Comparison of ENCODE assay signal across 18 cellular contexts in the genomic region with DNA sequence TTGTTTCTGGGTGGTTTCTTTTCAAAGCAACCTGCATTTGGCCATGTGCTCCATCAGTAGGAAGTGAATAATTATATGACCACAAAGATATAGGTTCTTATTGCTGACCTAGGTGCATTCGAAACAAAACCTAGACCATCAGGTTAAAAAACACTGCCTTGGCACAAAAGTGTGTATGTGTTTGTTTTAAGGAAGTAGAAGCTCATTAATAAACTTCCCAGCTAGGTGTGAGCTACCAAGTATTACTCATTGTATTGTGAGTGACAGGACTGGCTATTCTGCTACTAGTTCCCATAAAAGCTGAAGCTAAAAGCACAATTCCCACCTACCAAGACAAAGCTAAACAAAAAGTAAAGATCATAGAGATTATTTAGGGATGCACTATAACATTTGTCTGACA.
DNase-seq lines count a peak whose midpoint lies in the region; ATAC-seq and TF ChIP-seq lines count a peak whose summit lies in the region.
"Had no signal": no experiment of that assay in that cellular context is flagged by ENCODE, and none has a peak within 500 bp of the region (broad histone marks: within the 10 kb centered on the region; RNA-seq: fewer than 3 reads in every experiment).

No MANE protein-coding gene starts in this region.

- no peaks in the 10 kb centered on the region for H3K9me3 Mint-ChIP-seq in CD4-positive, alpha-beta T cell

- H3K4me1 Mint-ChIP-seq in CD4-positive, alpha-beta T cell (ENCODE audit: low read depth) = peaks cover 11% of the 10 kb centered on the region

- peaks cover 14% of the 10 kb centered on the region for H3K4me1 ChIP-seq in PC-9 (replicated peaks; ENCODE audit: insufficient read depth)
- H3K4me1 ChIP-seq in smooth muscle cell (ENCODE audit: low read depth) = peaks cover 7% of the 10 kb centered on the region

- H2AFZ ChIP-seq in PC-9 (peak overlapping the region; percentile 10; the same call in 1 of the 2 replicates), smooth muscle cell (ENCODE audit: low read depth) (no peak overlapping the region)
- H2AFZ ChIP-seq: GM23248 had no signal

- H3K27me3 ChIP-seq in PC-9 (ENCODE audit: insufficient read depth, low read depth) (no peaks in the 10 kb centered on the region), smooth muscle cell (ENCODE audit: low read depth) (no peaks in the 10 kb centered on the region)
- no peaks in the 10 kb centered on the region for H3K27me3 ChIP-seq in CD4-positive, alpha-beta T cell (ENCODE audit: control insufficient read depth, insufficient read depth, low read length)

- DNase-seq in PC-9 = peak in 1 of 2 experiments; percentile 61
- DNase-seq in epithelial cell of prostate (ENCODE audit: low read depth, low spot score) = no peak
- DNase-seq in smooth muscle cell (lab: John Stamatoyannopoulos, UW; ENCODE audit: unreplicated experiment) = no peak
- DNase-seq in NOMO-1 (lab: John Stamatoyannopoulos, UW; ENCODE audit: unreplicated experiment in 2 of 2) = no peak
- DNase-seq in CD4-positive, alpha-beta T cell = no peak
- DNase-seq in NCI-H82 treated with DMSO at 0.1 percent for 48 hours (lab: John Stamatoyannopoulos, UW; ENCODE audit: unreplicated experiment) = no peak
- DNase-seq: COR-L47, DMS153, GM23248, KBM-7, NCI-H1048, NCI-H1694, NCI-H2227 treated with DMSO at 0.1 percent for 48 hours, NCI-H524 had no signal

- intact Hi-C loops in PC-9 (cut with micrococcal nuclease; ENCODE audit: unreplicated experiment) = no loop called here
- intact Hi-C loops in CD4-positive, alpha-beta T cell (cut with DNase I, micrococcal nuclease) = no loop called here

- H3K4me3 Mint-ChIP-seq in CD4-positive, alpha-beta T cell = no peak overlapping the region

- peak overlapping the region; percentile 26 for H3K27ac ChIP-seq in PC-9
- peak overlapping the region; percentile 80 for H3K27ac ChIP-seq in epithelial cell of prostate
- peak overlapping the region; percentile 21 for H3K27ac ChIP-seq in smooth muscle cell (ENCODE audit: low read depth)
- no peak overlapping the region for H3K27ac ChIP-seq in CD4-positive, alpha-beta T cell (ENCODE audit: low read depth, low read length)
- H3K27ac ChIP-seq: C4-2B, GM23248 had no signal

- no peak overlapping the region for H3K27ac Mint-ChIP-seq in CD4-positive, alpha-beta T cell

- H3K9me3 ChIP-seq in PC-9 (ENCODE audit: insufficient read depth, low read depth) (0 out of 2 replicates have a peak, but pooled peaks cover 8% of the 10 kb centered on the region), smooth muscle cell (replicated peaks; ENCODE audit: low read depth) (no peaks in the 10 kb centered on the region)
- H3K9me3 ChIP-seq in CD4-positive, alpha-beta T cell (ENCODE audit: control insufficient read depth, low read length) = no peaks in the 10 kb centered on the region

- no peaks in the 10 kb centered on the region for H3K9me2 ChIP-seq in PC-9 (ENCODE audit: insufficient read depth)

- peak overlapping the region; percentile 6; the same call in 1 of the 2 replicates for H3K4me2 ChIP-seq in PC-9
- H3K4me2 ChIP-seq in smooth muscle cell = no peak overlapping the region

- POLR2A ChIA-PET in PC-9 (lab: Charles Lee; ENCODE audit: unreplicated experiment) = interaction anchor here (1.1 kb wide), 1 partner anchor 495 kb away, joined by 3 read pairs; no protein-coding TSS in a partner anchor
- POLR2A ChIA-PET in CD4-positive, alpha-beta T cell (lab: Charles Lee) = interaction anchor here (0.5 kb wide), 1 partner anchor 370 kb away, joined by 3 read pairs; no protein-coding TSS in a partner anchor

- H3K36me3 ChIP-seq in PC-9 (ENCODE audit: low read depth) = no peaks in the 10 kb centered on the region
- H3K36me3 ChIP-seq in smooth muscle cell (ENCODE audit: low read depth) = no peaks in the 10 kb centered on the region

- no peaks in the 10 kb centered on the region for H3K36me3 Mint-ChIP-seq in CD4-positive, alpha-beta T cell (ENCODE audit: low read depth)

- peak; percentile 69 for ATAC-seq in GM18868 (IDR thresholded peaks at IDR 0.05; ENCODE audit: unreplicated experiment)
- no peak for ATAC-seq in CD4-positive, alpha-beta T cell (ENCODE audit: poor library complexity)
- ATAC-seq: HCT116, Right ventricle myocardium inferior had no signal

- no peak overlapping the region for H3K9ac ChIP-seq in smooth muscle cell (ENCODE audit: low read depth)
- H3K9ac ChIP-seq: GM23248 had no signal

- no peak overlapping the region for H3K4me3 ChIP-seq in PC-9
- H3K4me3 ChIP-seq in smooth muscle cell = no peak overlapping the region
- H3K4me3 ChIP-seq: GM23248 had no signal

- CTCF ChIA-PET in PC-9 (lab: Charles Lee) = interaction anchor here (1.3 kb wide), 1 partner anchor 149 kb away, joined by 6 read pairs; no protein-coding TSS in a partner anchor
- CTCF ChIA-PET in CD4-positive, alpha-beta T cell (lab: Charles Lee) = interaction anchor here (1.0 kb wide), 1 partner anchor 148 kb away, joined by 3 read pairs; no protein-coding TSS in a partner anchor

- 67% methylated on average over 1 of the region's 1 CpG for WGBS in smooth muscle cell (ENCODE audit: low lambda C conversion rate)

- H3K27me3 Mint-ChIP-seq in CD4-positive, alpha-beta T cell = no peaks in the 10 kb centered on the region

- no TSS peak for BruUV-seq in PC-9 (replicated peaks; lab: Mats Ljungman, UMichigan)

- H3K79me2 ChIP-seq in PC-9 (ENCODE audit: low read depth) (no peaks in the 10 kb centered on the region), smooth muscle cell (ENCODE audit: low read depth) (peaks cover 4% of the 10 kb centered on the region)

- TF ChIP-seq CTCF in PC-9 (conservative IDR thresholded peaks at IDR 0.05) (no peak), smooth muscle cell (IDR thresholded peaks at IDR 0.05; ENCODE audit: borderline replicate concordance, insufficient read depth, poor library complexity, severe bottlenecking) (no peak)
- TF ChIP-seq CTCF in CD4-positive, alpha-beta T cell (IDR thresholded peaks at IDR 0.05) = no peak

- 0 out of 2 replicates have a peak, but pooled peaks cover 10% of the 10 kb centered on the region for H3F3A ChIP-seq in PC-9 (ENCODE audit: insufficient read depth, low read depth)
- H3F3A ChIP-seq in smooth muscle cell (ENCODE audit: low read depth) = no peaks in the 10 kb centered on the region

- H4K20me1 ChIP-seq in PC-9 (ENCODE audit: insufficient read depth) = no peaks in the 10 kb centered on the region
- no peaks in the 10 kb centered on the region for H4K20me1 ChIP-seq in smooth muscle cell (ENCODE audit: low read depth)
